ENCODE assay signal across 21 cellular contexts in the genomic region with DNA sequence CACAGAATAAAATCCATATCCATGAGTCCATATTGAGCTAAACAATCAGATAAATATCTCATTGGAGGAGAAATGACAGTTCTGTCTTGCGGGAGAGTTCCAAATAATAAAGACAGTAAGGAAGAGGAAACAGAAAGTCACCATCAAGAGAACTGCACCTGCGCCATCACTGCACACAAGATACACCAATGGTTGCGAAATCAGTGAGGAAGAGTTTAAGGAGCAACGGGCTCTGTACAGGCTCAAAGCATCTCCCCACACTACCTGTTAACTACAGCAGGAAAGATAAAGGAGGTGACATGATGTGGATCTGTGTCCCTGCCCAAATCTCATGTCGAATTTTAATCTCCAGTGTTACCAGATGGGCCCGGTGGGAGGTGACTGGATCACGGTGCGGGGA.
"Had no signal": no experiment of that assay in that cellular context is flagged by ENCODE, and none has a peak within 500 bp of the region (broad histone marks: within the 10 kb centered on the region; RNA-seq: fewer than 3 reads in every experiment).

No MANE protein-coding gene starts in this region.

- H3K4me3 ChIP-seq: dorsolateral prefrontal cortex, lower lobe of right lung, sigmoid colon, thoracic aorta, tibial nerve, upper lobe of left lung had no signal

- H3K9ac ChIP-seq: parathyroid adenoma had no signal

- FAIRE-seq: colon, frontal cortex, urothelium cell line had no signal

- H2AFZ ChIP-seq: parathyroid adenoma had no signal

- H3K27ac ChIP-seq: lower lobe of right lung, neutrophil, parathyroid adenoma, thoracic aorta, upper lobe of left lung had no signal

- H3K9me3 ChIP-seq: lower lobe of right lung, neutrophil, sigmoid colon, thoracic aorta, tibial nerve, upper lobe of left lung had no signal

- DNase-seq: dorsolateral prefrontal cortex; effector CD4-positive, alpha-beta T cell; hypothalamus; immature natural killer cell; islet precursor cell; lower lobe of right lung; sigmoid colon; stimulated activated CD4-positive, alpha-beta T cell treated with anti-CD3 and anti-CD28 coated beads, Interleukin-2, amount 100 ng/mL, for 24 hours; stimulated activated CD4-positive, alpha-beta T cell treated with anti-CD3 and anti-CD28 coated beads, Interleukin-4, amount 100 ng/mL, for 24 hours; stimulated activated naive CD8-positive, alpha-beta T cell treated with anti-CD3 and anti-CD28 coated beads, Interleukin-15, Interleukin-2, amounts not matched to agents 100 U/mL and 50 U/mL, for 24 hours; upper lobe of left lung had no signal

- H3K27me3 ChIP-seq: dorsolateral prefrontal cortex, sigmoid colon, tibial nerve, upper lobe of left lung had no signal

- ATAC-seq: left ventricle myocardium superior; lower lobe of right lung; natural killer cell treated with Interleukin-12 subunit alpha and Interleukin-12 subunit beta and Interleukin-15 and Interleukin-18, amount 100 ng/mL, for 72 hours; stimulated activated effector memory CD8-positive, alpha-beta T cell treated with anti-CD3 and anti-CD28 coated beads, Interleukin-12 subunit alpha, Interleukin-12 subunit beta, amount 100 ng/mL, for 72 hours; stimulated activated naive CD8-positive, alpha-beta T cell treated with anti-CD3 and anti-CD28 coated beads, Interleukin-15, Interleukin-2, amounts not matched to agents 100 U/mL and 50 U/mL, for 24 hours had no signal

- H3K36me3 ChIP-seq: neutrophil, thoracic aorta, upper lobe of left lung had no signal
